In the genomic region with DNA sequence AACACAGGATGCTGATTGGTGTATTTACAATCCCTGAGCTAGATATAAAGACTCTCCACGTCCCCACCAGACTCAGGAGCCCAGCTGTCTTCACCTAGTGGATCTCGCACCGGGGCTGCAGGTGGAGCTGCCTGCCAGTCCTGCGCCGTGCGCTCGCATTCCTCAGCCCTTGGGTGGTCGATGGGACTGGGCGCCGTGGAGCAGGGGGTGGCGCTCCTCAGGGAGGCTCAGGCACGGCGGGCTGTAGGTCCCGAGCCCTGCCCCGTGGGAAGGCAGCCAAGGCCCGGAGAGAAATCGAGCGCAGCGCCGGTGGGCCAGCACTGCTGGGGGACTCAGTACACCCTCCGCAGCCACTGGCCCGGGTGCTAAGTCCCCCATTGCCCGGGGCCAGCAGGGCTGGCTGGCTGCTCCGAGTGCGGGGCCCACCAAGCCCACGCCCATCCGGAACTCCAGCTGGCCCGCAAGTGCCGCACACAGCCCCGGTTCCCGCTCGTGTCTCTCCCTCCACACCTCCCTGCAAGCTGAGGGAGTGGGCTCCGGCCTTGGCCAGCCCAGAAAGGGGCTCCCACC, we compare ENCODE assay signal across 7 cellular contexts. TPM values are rescaled to one million over a fixed set of nuclear protein-coding genes. Genes with fewer than 3 reads are reported as not detected.
"Had no signal": no experiment of that assay in that cellular context is flagged by ENCODE, and none has a peak within 500 bp of the region (broad histone marks: within the 10 kb centered on the region; RNA-seq: fewer than 3 reads in every experiment).

No MANE protein-coding gene starts in this region.

RNA-seq across cellular contexts. Expression of a gene that starts 33.7 kb away (rescaled TPM):
- total RNA-seq: GM23248, GM23338, H1, H4, H7, H9, HFFc6 had no signal

RNA-seq across cellular contexts. Expression of a gene that starts 50.2 kb away (rescaled TPM):
- total RNA-seq: GM23248, GM23338, H1, H4, H7, H9, HFFc6 had no signal
